11 cellular contexts compared by ENCODE assay signal in the genomic region with DNA sequence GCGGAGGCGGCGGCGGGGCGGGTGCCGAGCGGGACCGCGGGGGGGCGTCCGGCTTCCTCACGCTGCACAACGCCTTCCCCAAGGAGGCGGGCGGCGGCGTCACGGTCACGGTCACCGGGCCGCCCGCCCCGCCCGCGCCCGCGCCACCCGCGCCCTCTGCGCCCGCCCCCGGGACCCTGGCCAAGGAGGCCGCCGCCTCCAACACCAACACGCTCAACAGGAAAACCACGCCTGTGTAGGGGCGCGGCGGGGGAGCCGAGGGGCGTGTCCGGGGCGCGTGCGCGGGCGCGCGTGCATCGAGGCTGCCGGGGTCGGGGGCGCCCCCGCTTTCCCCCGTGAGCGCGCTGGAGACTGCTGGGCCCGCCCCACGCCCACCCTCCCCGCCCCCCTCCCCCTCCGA. TPM values are rescaled to one million over a fixed set of nuclear protein-coding genes. Genes with fewer than 3 reads are reported as not detected.
DNase-seq lines count a peak whose midpoint lies in the region; ATAC-seq lines count a peak whose summit lies in the region.
"Had no signal": no experiment of that assay in that cellular context is flagged by ENCODE, and none has a peak within 500 bp of the region (broad histone marks: within the 10 kb centered on the region; RNA-seq: fewer than 3 reads in every experiment).

No MANE protein-coding gene starts in this region.

- no peaks in the 10 kb centered on the region for H4K20me1 ChIP-seq in BLaER1 treated with 17β-estradiol and CSF1 and Interleukin-3, amounts not matched to agents 10 nM and 100 nM

- H3K9ac ChIP-seq in BLaER1 treated with 17β-estradiol and CSF1 and Interleukin-3, amounts not matched to agents 10 nM and 100 nM, result peak overlapping the region; percentile 69 to 88 (median 81); a peak in 20 of 22 replicates

- no peak overlapping the region for H3K4me3 Mint-ChIP-seq in effector memory CD8-positive, alpha-beta T cell
- H3K4me3 Mint-ChIP-seq in naive B cell, result no peak overlapping the region

- DNase-seq in HUDEP-2 (lab: John Stamatoyannopoulos, UW; ENCODE audit: unreplicated experiment in 76 of 76) (peak in 53 of 76 experiments; percentile 3 to 69 (median 42)), naive B cell (no peak), mesenteric fat pad (ENCODE audit: low spot score) (no peak), NAMALWA (ENCODE audit: low spot score) (no peak), GM19238 (ENCODE audit: insufficient read length, low spot score) (no peak)
- no peak for DNase-seq in effector memory CD8-positive, alpha-beta T cell
- DNase-seq: glutamatergic neuron, MM.1S, SHP77 treated with DMSO at 0.1 percent for 48 hours had no signal

- peak overlapping the region; percentile 56 to 89 (median 82); a peak in 17 of 22 replicates for H3K27ac ChIP-seq in BLaER1 treated with 17β-estradiol and CSF1 and Interleukin-3, amounts not matched to agents 10 nM and 100 nM

- H3K4me3 ChIP-seq in BLaER1 treated with 17β-estradiol and CSF1 and Interleukin-3, amounts not matched to agents 10 nM and 100 nM, result peak overlapping the region; percentile 52 to 64 (median 60); a peak in 19 of 20 replicates

- H3K27ac Mint-ChIP-seq in effector memory CD8-positive, alpha-beta T cell, result no peak overlapping the region
- no peak overlapping the region for H3K27ac Mint-ChIP-seq in naive B cell

- H3K4me2 ChIP-seq in BLaER1 treated with 17β-estradiol and CSF1 and Interleukin-3, amounts not matched to agents 10 nM and 100 nM, result peak overlapping the region; percentile 79 to 95 (median 88); a peak in 17 of 22 replicates

- peaks cover 35 to 42% of the 10 kb centered on the region in 2 donors for H3K27me3 Mint-ChIP-seq in effector memory CD8-positive, alpha-beta T cell
- H3K27me3 Mint-ChIP-seq in naive B cell, result peaks cover 24 to 42% (median 35%) of the 10 kb centered on the region in 3 donors

- H3K9me3 ChIP-seq in BLaER1 treated with 17β-estradiol and CSF1 and Interleukin-3, amounts not matched to agents 10 nM and 100 nM (replicated peaks in 1 of 11), result peaks cover 0 to 6% (median 0%) of the 10 kb centered on the region in 11 experiments; a peak in 1 of 22 replicates

- H3K27me3 ChIP-seq in BLaER1 treated with 17β-estradiol and CSF1 and Interleukin-3, amounts not matched to agents 10 nM and 100 nM, result peaks cover 4 to 35% (median 34%) of the 10 kb centered on the region in 11 experiments; a peak in 20 of 22 replicates

- no peaks in the 10 kb centered on the region for H3K36me3 ChIP-seq in BLaER1 treated with 17β-estradiol and CSF1 and Interleukin-3, amounts not matched to agents 10 nM and 100 nM

- ATAC-seq in effector memory CD8-positive, alpha-beta T cell (replicated peaks), result peak; percentile 35
- ATAC-seq in naive B cell (ENCODE audit: low read depth in 2 of 2), result peak; percentile 47 to 49
- no peak for ATAC-seq in HG03045 (IDR thresholded peaks at IDR 0.05; ENCODE audit: unreplicated experiment)

- peaks cover 0 to 9% of the 10 kb centered on the region in 2 donors for H3K9me3 Mint-ChIP-seq in effector memory CD8-positive, alpha-beta T cell
- peaks cover 16 to 22% (median 17%) of the 10 kb centered on the region in 7 donors for H3K9me3 Mint-ChIP-seq in naive B cell

- peaks cover 17 to 21% of the 10 kb centered on the region in 2 donors for H3K4me1 Mint-ChIP-seq in effector memory CD8-positive, alpha-beta T cell (ENCODE audit: low read depth in 2 of 2)
- H3K4me1 Mint-ChIP-seq in naive B cell, result peaks cover 21 to 25% (median 24%) of the 10 kb centered on the region in 3 donors

- peaks cover 46 to 82% (median 67%) of the 10 kb centered on the region in 10 experiments for H3K4me1 ChIP-seq in BLaER1 treated with 17β-estradiol and CSF1 and Interleukin-3, amounts not matched to agents 10 nM and 100 nM

- peaks cover 3% of the 10 kb centered on the region for H3K36me3 Mint-ChIP-seq in effector memory CD8-positive, alpha-beta T cell (ENCODE audit: insufficient read depth)
- H3K36me3 Mint-ChIP-seq in naive B cell, result peaks cover 0 to 31% of the 10 kb centered on the region in 2 donors

RNA-seq across cellular contexts. Expression of gene CACNG6, which starts 8.8 kb away (rescaled TPM):
- polyA plus RNA-seq in naive B cell (ENCODE audit: low read depth in 6 of 6), result not detected
- not detected for total RNA-seq in mesenteric fat pad

RNA-seq across cellular contexts. Expression of gene CACNG8, which starts 19.9 kb away (rescaled TPM):
- polyA plus RNA-seq in naive B cell (ENCODE audit: low read depth in 6 of 6), result not detected
- not detected for total RNA-seq in mesenteric fat pad

Comparison
In these comparisons a context has a peak if more than half of its experiments do, and no peak if none do; other contexts are left out.
1. DNase-seq: peak in HUDEP-2 (53 of 76); none in effector memory CD8-positive, alpha-beta T cell (0 of 3), naive B cell (single experiment), mesenteric fat pad (single experiment), NAMALWA (single experiment) and GM19238 (single experiment).